ENCODE assay signal across 1 cellular context in genomic region chr12:55729592-55730446, GRCh38.
TF ChIP-seq lines count a peak whose summit lies in the region.

No MANE protein-coding gene starts in this region.

TF ChIP-seq in GM12878, 131 proteins besides CTCF, POLR2A, EP300 and RAD21:
- TF ChIP-seq RELB (IDR thresholded peaks at IDR 0.05; ENCODE audit: low read depth) (peak; percentile 21), IKZF1 (conservative IDR thresholded peaks at IDR 0.05) (peak; percentile 48; the same call in 1 of the 2 replicates), BHLHE40 (IDR thresholded peaks at IDR 0.05; ENCODE audit: borderline replicate concordance in 1 of 2, low read depth in 2 of 2, low read length in 1 of 2) (0 out of 4 replicates have a peak, but pooled peaks of 1 of the 2 experiments have one; percentile 5), CREM (IDR thresholded peaks at IDR 0.05; ENCODE audit: low read depth) (0 out of 2 replicates have a peak, but pooled peaks have one; percentile 31), CREB1 (IDR thresholded peaks at IDR 0.05; ENCODE audit: low read depth) (peak; percentile 74), POLR2AphosphoS2 (IDR thresholded peaks at IDR 0.05; ENCODE audit: low read depth, low read length) (0 out of 2 replicates have a peak, but pooled peaks have one; percentile 12), MXI1 (IDR thresholded peaks at IDR 0.05; ENCODE audit: low read depth, low read length) (no peak), RUNX3 (IDR thresholded peaks at IDR 0.05; ENCODE audit: low read length) (peak; percentile 16; the same call in 1 of the 2 replicates), DPF2 (IDR thresholded peaks at IDR 0.05) (0 out of 2 replicates have a peak, but pooled peaks have one; percentile 6), PML (IDR thresholded peaks at IDR 0.05; ENCODE audit: low read length) (peak; percentile 36; the same call in 1 of the 2 replicates), HSF1 (IDR thresholded peaks at IDR 0.05; ENCODE audit: low read depth, low read length) (0 out of 2 replicates have a peak, but pooled peaks have one; percentile 7), BACH1 (IDR thresholded peaks at IDR 0.05; ENCODE audit: borderline replicate concordance) (0 out of 2 replicates have a peak, but pooled peaks have one; percentile 3), GATAD2B (conservative IDR thresholded peaks at IDR 0.05; ENCODE audit: low read depth) (0 out of 2 replicates have a peak, but pooled peaks have one; percentile 19), NKRF (conservative IDR thresholded peaks at IDR 0.05) (no peak), PBX3 (IDR thresholded peaks at IDR 0.05; ENCODE audit: insufficient replicate concordance, low read depth, low read length) (peak; percentile 94), CBX5 (IDR thresholded peaks at IDR 0.05; ENCODE audit: low read depth) (no peak), NBN (IDR thresholded peaks at IDR 0.05) (0 out of 2 replicates have a peak, but pooled peaks have one; percentile 28), CBFB (IDR thresholded peaks at IDR 0.05; ENCODE audit: low read depth) (no peak), SIN3A (IDR thresholded peaks at IDR 0.05; ENCODE audit: low read depth, low read length) (0 out of 2 replicates have a peak, but pooled peaks have one; percentile 45), EGR1 (IDR thresholded peaks at IDR 0.05; ENCODE audit: borderline replicate concordance in 1 of 2, low read depth in 2 of 2, low read length in 2 of 2) (peak in 1 of 2 experiments; percentile 50; a peak in 1 of 3 replicates), ZNF217 (IDR thresholded peaks at IDR 0.05) (no peak), POLR2AphosphoS5 (IDR thresholded peaks at IDR 0.05; ENCODE audit: low read length) (peak; percentile 66; the same call in 1 of the 2 replicates), CHD2 (IDR thresholded peaks at IDR 0.05; ENCODE audit: borderline replicate concordance, low read depth, low read length) (0 out of 2 replicates have a peak, but pooled peaks have one; percentile 6), PKNOX1 (IDR thresholded peaks at IDR 0.05) (peak; percentile 97), ZBTB40 (IDR thresholded peaks at IDR 0.05; ENCODE audit: borderline replicate concordance) (no peak; the same call in 1 of the 2 replicates)
